22 cellular contexts compared by ENCODE assay signal in genomic region chr17:47401100-47401499, GRCh38.
A peak's percentile ranks its signal among the peaks of the same experiment; 100 is the strongest.
DNase-seq lines count a peak whose midpoint lies in the region; ATAC-seq and TF ChIP-seq lines count a peak whose summit lies in the region.
"Had no signal": no experiment of that assay in that cellular context is flagged by ENCODE, and none has a peak within 500 bp of the region (broad histone marks: within the 10 kb centered on the region; RNA-seq: fewer than 3 reads in every experiment).

No MANE protein-coding gene starts in this region.

- TF ChIP-seq CTCF in vagina (IDR thresholded peaks at IDR 0.05) (no peak), tibial artery (IDR thresholded peaks at IDR 0.05) (no peak)

- ATAC-seq in left colon = peak; percentile 51
- ATAC-seq: CD8-positive, alpha-beta T cell; GM12878 had no signal

- H3K4me1 ChIP-seq in vagina (no peaks in the 10 kb centered on the region), tibial artery (no peaks in the 10 kb centered on the region)

- H3K27ac ChIP-seq in epithelial cell of prostate (peak overlapping the region; percentile 11), vagina (no peak overlapping the region), tibial artery (no peak overlapping the region)
- H3K27ac ChIP-seq: BLaER1 treated with 17β-estradiol and CSF1 and Interleukin-3, amounts not matched to agents 10 nM and 100 nM; C4-2B had no signal

- H3K9me3 ChIP-seq in vagina (no peaks in the 10 kb centered on the region), tibial artery (no peaks in the 10 kb centered on the region)

- TF ChIP-seq POLR2A in vagina (IDR thresholded peaks at IDR 0.05) = no peak

- H3K27me3 ChIP-seq in vagina (no peaks in the 10 kb centered on the region), tibial artery (no peaks in the 10 kb centered on the region)
- H3K27me3 ChIP-seq: BLaER1 treated with 17β-estradiol and CSF1 and Interleukin-3, amounts not matched to agents 10 nM and 100 nM had no signal

- no peaks in the 10 kb centered on the region for H3K36me3 ChIP-seq in vagina
- H3K36me3 ChIP-seq in tibial artery = peaks cover 0 to 9% (median 4%) of the 10 kb centered on the region in 3 donors

- intact Hi-C loops in left colon (cut with DNase I, micrococcal nuclease) = no loop called here
- intact Hi-C loops in vagina (cut with DNase I) = no loop called here
- intact Hi-C loops in tibial artery (cut with DNase I; ENCODE audit: low total_unique reads) = no loop called here

- DNase-seq in COLO829 (ENCODE audit: low spot score) = peak; percentile 7
- DNase-seq in epithelial cell of prostate (ENCODE audit: low read depth, low spot score) = no peak
- no peak for DNase-seq in left colon
- no peak for DNase-seq in superior temporal gyrus (ENCODE audit: extremely low spot score)
- no peak for DNase-seq in stimulated activated CD4-positive, alpha-beta T cell treated with anti-CD3 and anti-CD28 coated beads, Interleukin-2, amount 100 ng/mL, for 24 hours
- DNase-seq in vagina (ENCODE audit: extremely low spot score in 2 of 2) = no peak
- DNase-seq in tibial artery = no peak
- DNase-seq: 8988T; AML-193; CD4-positive, alpha-beta T cell; CD8-positive, alpha-beta T cell; COR-L47; DMS 273 treated with DMSO at 0.1 percent for 48 hours; DMS153; DMS53; DMS79; DND-41; EL; GDM1 had no signal

- H3K4me3 ChIP-seq in vagina = no peak overlapping the region
- no peak overlapping the region for H3K4me3 ChIP-seq in tibial artery
- H3K4me3 ChIP-seq: BLaER1 treated with 17β-estradiol and CSF1 and Interleukin-3, amounts not matched to agents 10 nM and 100 nM; GM12878 had no signal
